Comparison of ENCODE assay signal across 10 cellular contexts in genomic region chr3:172145287-172145686, GRCh38.
DNase-seq lines count a peak whose midpoint lies in the region; ATAC-seq and TF ChIP-seq lines count a peak whose summit lies in the region.
"Had no signal": no experiment of that assay in that cellular context is flagged by ENCODE, and none has a peak within 500 bp of the region (broad histone marks: within the 10 kb centered on the region; RNA-seq: fewer than 3 reads in every experiment).

No MANE protein-coding gene starts in this region.

- DNase-seq in NAMALWA (ENCODE audit: low spot score) (peak; percentile 46), osteocyte (ENCODE audit: extremely low spot score, unreplicated experiment) (no peak), esophagus squamous epithelium (lab: John Stamatoyannopoulos, UW) (no peak), NCI-H2196 (lab: John Stamatoyannopoulos, UW; ENCODE audit: unreplicated experiment) (no peak)
- DNase-seq: NCI-H2227 treated with DMSO at 0.1 percent for 48 hours had no signal

- H3K27ac ChIP-seq in esophagus squamous epithelium = no peak overlapping the region

- no peak overlapping the region for H3K4me3 Mint-ChIP-seq in osteocyte (ENCODE audit: unreplicated experiment)

- peak; percentile 37 for ATAC-seq in GM18858 (IDR thresholded peaks at IDR 0.05; ENCODE audit: unreplicated experiment)
- peak; percentile 46 for ATAC-seq in GM21786 (IDR thresholded peaks at IDR 0.05; ENCODE audit: unreplicated experiment)
- no peak for ATAC-seq in HG02610 (IDR thresholded peaks at IDR 0.05; ENCODE audit: unreplicated experiment)
- no peak for ATAC-seq in GM18520 (IDR thresholded peaks at IDR 0.05; ENCODE audit: unreplicated experiment)

- peaks cover 54% of the 10 kb centered on the region for H3K4me1 Mint-ChIP-seq in osteocyte (ENCODE audit: unreplicated experiment)

- TF ChIP-seq POLR2A in esophagus squamous epithelium (IDR thresholded peaks at IDR 0.05) = no peak

- peaks cover 29% of the 10 kb centered on the region for H3K36me3 Mint-ChIP-seq in osteocyte (ENCODE audit: unreplicated experiment)

- no peak overlapping the region for H3K4me3 ChIP-seq in esophagus squamous epithelium
- H3K4me3 ChIP-seq: lung had no signal

- no peaks in the 10 kb centered on the region for H3K27me3 ChIP-seq in esophagus squamous epithelium

- no peaks in the 10 kb centered on the region for H3K9me3 ChIP-seq in esophagus squamous epithelium

- intact Hi-C loops in esophagus squamous epithelium (cut with DNase I) = no loop called here

- 80 to 92% methylated on average over 5 of the region's 5 CpGs for WGBS in esophagus squamous epithelium, 2 donors

- TF ChIP-seq CTCF in osteocyte (IDR thresholded peaks at IDR 0.05) (no peak), esophagus squamous epithelium (IDR thresholded peaks at IDR 0.05) (no peak)

- H3K4me1 ChIP-seq in esophagus squamous epithelium = peaks cover 6 to 34% (median 24%) of the 10 kb centered on the region in 3 donors

- H3K9me3 Mint-ChIP-seq in osteocyte (ENCODE audit: unreplicated experiment) = no peaks in the 10 kb centered on the region

- H3K27me3 Mint-ChIP-seq in osteocyte (ENCODE audit: unreplicated experiment) = no peaks in the 10 kb centered on the region

- H3K36me3 ChIP-seq in esophagus squamous epithelium = no peaks in the 10 kb centered on the region

- peak overlapping the region; percentile 48 for H3K27ac Mint-ChIP-seq in osteocyte (ENCODE audit: unreplicated experiment)

Comparison
In these comparisons a context has a peak if more than half of its experiments do, and no peak if none do; other contexts are left out.
1. ATAC-seq: peak in GM18858 (single experiment) and GM21786 (single experiment); none in HG02610 (single experiment) and GM18520 (single experiment).